In the genomic region with DNA sequence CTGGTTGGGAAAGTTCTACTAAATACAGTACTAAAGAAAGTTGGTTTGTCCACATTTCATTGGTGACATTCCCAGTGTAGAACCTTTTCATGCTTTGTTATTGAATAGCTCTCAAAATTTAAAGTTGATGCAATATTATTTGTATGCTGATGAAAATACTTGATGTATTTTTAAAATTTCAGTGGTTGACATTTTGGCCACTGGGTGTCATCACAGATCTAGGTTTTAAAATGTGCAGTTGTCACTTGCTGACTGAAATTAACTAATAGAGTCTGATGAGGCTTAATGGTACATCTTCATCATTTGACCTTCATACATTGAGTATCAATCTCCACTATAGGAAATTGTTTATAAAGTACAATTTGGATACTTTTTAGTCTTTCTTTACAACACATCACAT, we compare ENCODE assay signal across 8 cellular contexts. TPM values are rescaled to one million over a fixed set of nuclear protein-coding genes. Genes with fewer than 3 reads are reported as not detected.
DNase-seq lines count a peak whose midpoint lies in the region; ATAC-seq, FAIRE-seq and TF ChIP-seq lines count a peak whose summit lies in the region.

No MANE protein-coding gene starts in this region.

- peak; percentile 30 for FAIRE-seq in GM12892 (lab: Jason Lieb, UNC)

- no peaks in the 10 kb centered on the region for H3K36me3 Mint-ChIP-seq in endodermal cell (ENCODE audit: low read depth)

- no peak overlapping the region for H3K9ac ChIP-seq in endodermal cell (ENCODE audit: extremely low read depth, low read length, poor library complexity, severe bottlenecking)

- H4K20me1 ChIP-seq in PC-9 (ENCODE audit: insufficient read depth), result no peaks in the 10 kb centered on the region

- no peaks in the 10 kb centered on the region for H3K79me2 ChIP-seq in PC-9 (ENCODE audit: low read depth)

- H3K4me3 ChIP-seq in AG10803 (ENCODE audit: low read length) (no peak overlapping the region), PC-9 (no peak overlapping the region), endodermal cell (ENCODE audit: low read length) (no peak overlapping the region)

- no peak overlapping the region for H3K4me2 ChIP-seq in PC-9

- intact Hi-C loops in PC-9 (cut with micrococcal nuclease; ENCODE audit: unreplicated experiment), result loop anchor here (1.0 to 10.0 kb wide), 4 partner anchors 252 to 542 kb away; partner anchors contain the start of gene ETNK1

- no peaks in the 10 kb centered on the region for H3F3A ChIP-seq in PC-9 (ENCODE audit: insufficient read depth, low read depth)

- no peaks in the 10 kb centered on the region for H3K9me3 Mint-ChIP-seq in endodermal cell

- no peak for TF ChIP-seq POLR2A in GM12892 (IDR thresholded peaks at IDR 0.05; ENCODE audit: low read depth, low read length)

- no peaks in the 10 kb centered on the region for H3K9me3 ChIP-seq in PC-9 (ENCODE audit: insufficient read depth, low read depth)
- H3K9me3 ChIP-seq in endodermal cell (ENCODE audit: control insufficient read depth, low read length), result no peaks in the 10 kb centered on the region

- ATAC-seq in GM21737 (IDR thresholded peaks at IDR 0.05; ENCODE audit: unreplicated experiment) (no peak), HG02981 (IDR thresholded peaks at IDR 0.05; ENCODE audit: unreplicated experiment) (no peak)

- no peaks in the 10 kb centered on the region for H3K27me3 ChIP-seq in PC-9 (ENCODE audit: insufficient read depth, low read depth)
- H3K27me3 ChIP-seq in endodermal cell (ENCODE audit: control insufficient read depth, insufficient read depth, low read length, poor library complexity, severe bottlenecking), result no peaks in the 10 kb centered on the region

- H3K4me1 ChIP-seq in PC-9 (replicated peaks; ENCODE audit: insufficient read depth) (no peaks in the 10 kb centered on the region), endodermal cell (ENCODE audit: control insufficient read depth, insufficient read depth, low read length) (no peaks in the 10 kb centered on the region)

- peaks cover 2% of the 10 kb centered on the region for H3K27me3 Mint-ChIP-seq in endodermal cell (ENCODE audit: insufficient read depth)

- H3K36me3 ChIP-seq in PC-9 (ENCODE audit: low read depth) (no peaks in the 10 kb centered on the region), endodermal cell (ENCODE audit: control insufficient read depth, insufficient read depth, low read length) (no peaks in the 10 kb centered on the region)

- DNase-seq in AG10803 (ENCODE audit: low read depth) (peak; percentile 38), GM12892 (ENCODE audit: insufficient read length) (no peak), PC-9 (peak in 1 of 2 experiments; percentile 17), endodermal cell (no peak), non-pigmented ciliary epithelial cell (ENCODE audit: low read depth) (peak; percentile 9)
- no peak for DNase-seq in activated effector memory CD4-positive, alpha-beta T cell treated with Interleukin-2 at 50 U/mL for 16 hours

- H3K27ac Mint-ChIP-seq in endodermal cell, result no peak overlapping the region

- POLR2A ChIA-PET in PC-9 (lab: Charles Lee; ENCODE audit: unreplicated experiment), result interaction anchor here (0.6 kb wide), 1 partner anchor 36 kb away, joined by 3 read pairs; no protein-coding TSS in a partner anchor

- no peak overlapping the region for H2AFZ ChIP-seq in PC-9

- no peak overlapping the region for H3K27ac ChIP-seq in PC-9
- no peak overlapping the region for H3K27ac ChIP-seq in endodermal cell (ENCODE audit: low read depth, low read length)

- peak; percentile 64 for TF ChIP-seq CTCF in AG10803 (conservative IDR thresholded peaks at IDR 0.05; ENCODE audit: low read length)
- peak; percentile 80 for TF ChIP-seq CTCF in PC-9 (conservative IDR thresholded peaks at IDR 0.05)
- TF ChIP-seq CTCF in endodermal cell (conservative IDR thresholded peaks at IDR 0.05), result peak; percentile 85

- H3K4me3 Mint-ChIP-seq in endodermal cell, result no peak overlapping the region

- peaks cover 8% of the 10 kb centered on the region for H3K4me1 Mint-ChIP-seq in endodermal cell

- no peaks in the 10 kb centered on the region for H3K9me2 ChIP-seq in PC-9 (ENCODE audit: insufficient read depth)

- no TSS peak for BruUV-seq in PC-9 (replicated peaks; lab: Mats Ljungman, UMichigan)

- CTCF ChIA-PET in PC-9 (lab: Charles Lee), result interaction anchor here (0.5 to 1.6 kb wide), 6 partner anchors 18 to 587 kb away, joined by 3 to 10 read pairs (median 4); partner anchors contain the start of gene CMAS

RNA-seq across cellular contexts. Expression of gene CMAS, which starts 37.1 kb away (rescaled TPM):
- 42.8 TPM for polyA plus RNA-seq in GM12892 (2012; ENCODE audit: missing spikeins)
- 79.1 and 93.2 TPM in 2 replicates for total RNA-seq in PC-9 (2021)
- total RNA-seq in endodermal cell, result 10 to 100 TPM; 50.2 to 87.3 TPM
- 46.2 TPM for polyA plus RNA-seq in endodermal cell (2013, experiment 1 of 2)
- 44.8 TPM for polyA plus RNA-seq in endodermal cell (2013, experiment 2 of 2)

Comparison
In these comparisons a context has a peak if more than half of its experiments do, and no peak if none do; other contexts are left out.
1. DNase-seq: peak in AG10803 (single experiment) and non-pigmented ciliary epithelial cell (single experiment); none in GM12892 (single experiment), endodermal cell (single experiment) and activated effector memory CD4-positive, alpha-beta T cell treated with Interleukin-2 at 50 U/mL for 16 hours (single experiment).
2. Peak in every context shown above with its lines, with median percentiles within 50 percentile points of each other: CTCF ChIP-seq.